In genomic region chr15:52706091-52706490, GRCh38 we compare ENCODE assay signal across 24 cellular contexts.
"Had no signal": no experiment of that assay in that cellular context is flagged by ENCODE, and none has a peak within 500 bp of the region (broad histone marks: within the 10 kb centered on the region; RNA-seq: fewer than 3 reads in every experiment).

No MANE protein-coding gene starts in this region.

- H3K9me3 ChIP-seq: colonic mucosa, gastroesophageal sphincter, right lobe of liver, upper lobe of right lung had no signal

- H3K36me3 ChIP-seq: brain microvascular endothelial cell, colonic mucosa, gastroesophageal sphincter, right lobe of liver, upper lobe of right lung had no signal

- DNase-seq: activated CD4-positive, alpha-beta memory T cell treated with anti-CD3 and anti-CD28 coated beads, Interleukin-2, amount 10 ng/mL, durations not matched to agents 7 days and 5 days; activated CD4-positive, alpha-beta T cell treated with anti-CD3 and anti-CD28 coated beads, Interleukin-2, amount 10 ng/mL, durations not matched to agents 24 days and 14 days; activated effector memory CD4-positive, alpha-beta T cell treated with anti-CD3 and anti-CD28 coated beads, Interleukin-2, amount 50 U/mL, for 16 hours; activated naive CD4-positive, alpha-beta T cell treated with anti-CD3 and anti-CD28 coated beads, Interleukin-2, amount 10 ng/mL, durations not matched to agents 7 days and 5 days; brain microvascular endothelial cell; colonic mucosa; dorsolateral prefrontal cortex; effector memory CD8-positive, alpha-beta T cell; head of caudate nucleus; hypothalamus; left cardiac atrium; mesendoderm; naive thymus-derived CD4-positive, alpha-beta T cell; occipital lobe; right lobe of liver; stimulated activated CD4-positive, alpha-beta T cell treated with anti-CD3 and anti-CD28 coated beads, Interleukin-4, amount 100 ng/mL, for 1 hour; stimulated activated naive CD4-positive, alpha-beta T cell treated with Interleukin-2 at 50 U/mL for 16 hours; upper lobe of right lung had no signal

- H3K27ac ChIP-seq: brain microvascular endothelial cell, colonic mucosa, dorsolateral prefrontal cortex, gastroesophageal sphincter, right lobe of liver, upper lobe of right lung, VCaP had no signal

- H3K4me3 ChIP-seq: colonic mucosa, dorsolateral prefrontal cortex, gastroesophageal sphincter, upper lobe of right lung had no signal

- H3K27me3 ChIP-seq: brain microvascular endothelial cell, colonic mucosa, dorsolateral prefrontal cortex, gastroesophageal sphincter, right lobe of liver had no signal

- H3K4me1 ChIP-seq: gastroesophageal sphincter, upper lobe of right lung had no signal

- FAIRE-seq: endothelial cell of umbilical vein, islet of Langerhans had no signal

- ATAC-seq: activated CD4-positive, CD25-positive, alpha-beta regulatory T cell treated with anti-CD3 and anti-CD28 coated beads, Interleukin-2, amount 50 U/mL, for 24 hours; effector memory CD8-positive, alpha-beta T cell; esophagus mucosa; gastroesophageal sphincter; left cardiac atrium; naive thymus-derived CD4-positive, alpha-beta T cell; right lobe of liver; upper lobe of right lung had no signal
